ENCODE assay signal across 8 cellular contexts in genomic region chr17:39401412-39402278, GRCh38. TPM values are rescaled to one million over a fixed set of nuclear protein-coding genes. Genes with fewer than 3 reads are reported as not detected.
DNase-seq lines count a peak whose midpoint lies in the region; TF ChIP-seq lines count a peak whose summit lies in the region.

Gene FBXL20 (minus strand): TSS chr17:39401626. CDS start chr17:39401402, 224 bp downstream.

- H3K27ac ChIP-seq in SK-N-SH (ENCODE audit: low read depth in 2 of 2, low read length in 1 of 2): peak within 1 kb of the TSS; percentile 71 to 83; a peak in 3 of 4 replicates

- CTCF ChIA-PET in HEK293T (lab: Yijun Ruan, JAX): interaction anchor here (0.6 to 2.4 kb wide), 2 partner anchors 9 to 220 kb away, joined by 5 to 6 read pairs; no protein-coding TSS in a partner anchor
- CTCF ChIA-PET in SK-N-SH (lab: Yijun Ruan, JAX): interaction anchor here (1.1 to 1.3 kb wide), 2 partner anchors 50 to 195 kb away, joined by 3 read pairs; partner anchors contain the start of gene MED1
- CTCF ChIA-PET in activated naive CD4-positive, alpha-beta T cell treated with anti-CD3 and anti-CD28 coated beads, Interleukin-2, amount 10 ng/mL, durations not matched to agents 7 days and 5 days (lab: Charles Lee): interaction anchor here (0.7 kb wide), 1 partner anchor 167 kb away, joined by 4 read pairs; no protein-coding TSS in a partner anchor

- peaks cover 8% of the 10 kb centered on the region for H3K27me3 Mint-ChIP-seq in activated naive CD4-positive, alpha-beta T cell treated with anti-CD3 and anti-CD28 coated beads, Interleukin-2, amount 10 ng/mL, durations not matched to agents 7 days and 5 days

- H3K4me3 ChIP-seq in NB4 (ENCODE audit: low read depth, low read length) (peak within 1 kb of the TSS; percentile 78), SK-N-SH (ENCODE audit: low read depth in 2 of 2, low read length in 1 of 2) (peak within 1 kb of the TSS; percentile 79 to 97)

- POLR2A ChIA-PET in HEK293T (lab: Yijun Ruan, JAX): interaction anchor here (0.6 to 2.8 kb wide), 9 partner anchors 16 to 202 kb away, joined by 3 to 11 read pairs (median 4); partner anchors contain the start of genes CDK12, MED1 and RPL19
- POLR2A ChIA-PET in SK-N-SH (lab: Yijun Ruan, JAX): interaction anchor here (1.1 to 1.7 kb wide), 2 partner anchors 49 to 77 kb away, joined by 4 to 6 read pairs; partner anchors contain the start of gene MED1

- H3K36me3 ChIP-seq in SK-N-SH (replicated peaks in 1 of 2; ENCODE audit: control insufficient read depth in 1 of 2, insufficient read depth in 2 of 2, low read length in 1 of 2): peaks cover 7 to 13% of the 10 kb centered on the region in 2 experiments

- TF ChIP-seq CTCF in NB4 (IDR thresholded peaks at IDR 0.05; ENCODE audit: low read depth, low read length): no peak
- no peak for TF ChIP-seq CTCF in SK-N-SH (IDR thresholded peaks at IDR 0.05)
- no peak for TF ChIP-seq CTCF in subcutaneous adipose tissue (IDR thresholded peaks at IDR 0.05; ENCODE audit: low read depth)

- H3K9me2 ChIP-seq in SK-N-SH: no peaks in the 10 kb centered on the region

- peaks cover 23% of the 10 kb centered on the region for H4K20me1 ChIP-seq in SK-N-SH (ENCODE audit: insufficient read depth)

- H3K4me2 ChIP-seq in SK-N-SH: peak within 1 kb of the TSS; percentile 86

- peaks cover 39% of the 10 kb centered on the region for H3F3A ChIP-seq in SK-N-SH (replicated peaks; ENCODE audit: insufficient read depth)

- H2AFZ ChIP-seq in SK-N-SH (ENCODE audit: low read depth): peak within 1 kb of the TSS; percentile 90

- peak within 1 kb of the TSS; percentile 88 for H3K4me3 Mint-ChIP-seq in activated naive CD4-positive, alpha-beta T cell treated with anti-CD3 and anti-CD28 coated beads, Interleukin-2, amount 10 ng/mL, durations not matched to agents 7 days and 5 days

- H3K36me3 Mint-ChIP-seq in activated naive CD4-positive, alpha-beta T cell treated with anti-CD3 and anti-CD28 coated beads, Interleukin-2, amount 10 ng/mL, durations not matched to agents 7 days and 5 days: peaks cover 4% of the 10 kb centered on the region

- DNase-seq in GF-D8 (lab: John Stamatoyannopoulos, UW): peak; percentile 66
- DNase-seq in HEK293T (ENCODE audit: extremely low spot score): peak; percentile 87
- DNase-seq in NB4 (ENCODE audit: low read depth): peak; percentile 93
- peak; percentile 99 for DNase-seq in SK-N-SH
- peak; percentile 97 for DNase-seq in activated naive CD4-positive, alpha-beta T cell treated with anti-CD3 and anti-CD28 coated beads, Interleukin-2, amount 10 ng/mL, durations not matched to agents 7 days and 5 days
- peak; percentile 97 for DNase-seq in germinal center (ENCODE audit: low spot score)
- peak; percentile 42 for DNase-seq in non-pigmented ciliary epithelial cell (ENCODE audit: low read depth)

- H3K79me2 ChIP-seq in SK-N-SH (ENCODE audit: insufficient read depth): peaks cover 44% of the 10 kb centered on the region

- TF ChIP-seq RAD21 in SK-N-SH (IDR thresholded peaks at IDR 0.05; ENCODE audit: low read length): no peak

- H3K9me3 ChIP-seq in SK-N-SH: no peaks in the 10 kb centered on the region

- TF ChIP-seq POLR2A in NB4 (IDR thresholded peaks at IDR 0.05; ENCODE audit: extremely low read depth, insufficient read length): peak; percentile 58

- H3K27me3 ChIP-seq in SK-N-SH (ENCODE audit: insufficient read depth): no peaks in the 10 kb centered on the region

- peaks cover 6 to 14% of the 10 kb centered on the region in 2 experiments; a peak in 3 of 4 replicates for H3K4me1 ChIP-seq in SK-N-SH (ENCODE audit: control insufficient read depth in 1 of 2, insufficient read depth in 2 of 2, low read depth in 1 of 2, low read length in 1 of 2)

- peak within 1 kb of the TSS; percentile 83 for H3K9ac ChIP-seq in SK-N-SH

- no peaks in the 10 kb centered on the region for H3K9me3 Mint-ChIP-seq in activated naive CD4-positive, alpha-beta T cell treated with anti-CD3 and anti-CD28 coated beads, Interleukin-2, amount 10 ng/mL, durations not matched to agents 7 days and 5 days

- peak within 1 kb of the TSS; percentile 94 for H3K27ac Mint-ChIP-seq in activated naive CD4-positive, alpha-beta T cell treated with anti-CD3 and anti-CD28 coated beads, Interleukin-2, amount 10 ng/mL, durations not matched to agents 7 days and 5 days

- WGBS in SK-N-SH (ENCODE audit: low lambda C conversion rate): under 1% methylated on average over 35 of the region's 91 CpGs

- peak in 1 of 2 experiments; percentile 35; a peak in 1 of 4 replicates for TF ChIP-seq EP300 in SK-N-SH (IDR thresholded peaks at IDR 0.05; ENCODE audit: borderline replicate concordance in 1 of 2, low read depth in 1 of 2, low read length in 1 of 2)

- peaks cover 36% of the 10 kb centered on the region for H3K4me1 Mint-ChIP-seq in activated naive CD4-positive, alpha-beta T cell treated with anti-CD3 and anti-CD28 coated beads, Interleukin-2, amount 10 ng/mL, durations not matched to agents 7 days and 5 days

TF ChIP-seq in HEK293T, 16 proteins besides CTCF, POLR2A, EP300 and RAD21:
- no peak; the same call in 1 of the 2 replicates for TF ChIP-seq TARDBP (IDR thresholded peaks at IDR 0.05)
- TF ChIP-seq ZNF384 (IDR thresholded peaks at IDR 0.05): no peak
- TF ChIP-seq SP1 (IDR thresholded peaks at IDR 0.05): no peak
- TF ChIP-seq ARNT (IDR thresholded peaks at IDR 0.05): 0 out of 2 replicates have a peak, but pooled peaks have one; percentile 35
- no peak for TF ChIP-seq NFRKB (IDR thresholded peaks at IDR 0.05)
- no peak for TF ChIP-seq BHLHE40 (IDR thresholded peaks at IDR 0.05; ENCODE audit: borderline replicate concordance)
- TF ChIP-seq PKNOX1 (IDR thresholded peaks at IDR 0.05): peak; percentile 97
- TF ChIP-seq SUZ12 (IDR thresholded peaks at IDR 0.05): no peak
- peak; percentile 57 for TF ChIP-seq L3MBTL2 (conservative IDR thresholded peaks at IDR 0.05)
- no peak for TF ChIP-seq FOXK2 (IDR thresholded peaks at IDR 0.05)
- no peak for TF ChIP-seq ELF4 (IDR thresholded peaks at IDR 0.05)
- TF ChIP-seq FOXM1 (IDR thresholded peaks at IDR 0.05; ENCODE audit: borderline replicate concordance): no peak
- TF ChIP-seq LEF1 (IDR thresholded peaks at IDR 0.05; ENCODE audit: borderline replicate concordance): peak; percentile 91
- TF ChIP-seq CTBP1 (IDR thresholded peaks at IDR 0.05; ENCODE audit: borderline replicate concordance): no peak
- no peak for TF ChIP-seq HDGF (IDR thresholded peaks at IDR 0.05; ENCODE audit: borderline replicate concordance)
TF ChIP-seq in HEK293T: peak in this region for 4.

TF ChIP-seq in SK-N-SH, 30 proteins besides CTCF, POLR2A, EP300 and RAD21 (continues in another document):
- TF ChIP-seq MXI1 (IDR thresholded peaks at IDR 0.05; ENCODE audit: low read depth, low read length) (peak; percentile 70; the same call in 1 of the 2 replicates), NRF1 (IDR thresholded peaks at IDR 0.05; ENCODE audit: low read depth, low read length) (no peak), REST (IDR thresholded peaks at IDR 0.05; ENCODE audit: low read depth, low read length) (0 out of 2 replicates have a peak, but pooled peaks have one; percentile 25), MAX (IDR thresholded peaks at IDR 0.05; ENCODE audit: low read depth) (peak; percentile 53; the same call in 1 of the 2 replicates), CHD2 (IDR thresholded peaks at IDR 0.05; ENCODE audit: low read length, partially characterized antibody) (peak; percentile 97), ELF1 (IDR thresholded peaks at IDR 0.05) (no peak), JUND (IDR thresholded peaks at IDR 0.05) (no peak), TAF1 (IDR thresholded peaks at IDR 0.05; ENCODE audit: borderline replicate concordance, low read depth, low read length) (peak; percentile 74; the same call in 1 of the 2 replicates), PBX3 (IDR thresholded peaks at IDR 0.05) (peak; percentile 63), TCF12 (IDR thresholded peaks at IDR 0.05) (no peak), GABPA (IDR thresholded peaks at IDR 0.05; ENCODE audit: low read depth) (no peak)

RNA-seq across cellular contexts. Expression of gene FBXL20, which starts in this region (rescaled TPM):
- polyA plus RNA-seq in SK-N-SH (2012; rRNA removed): 2.2 and 2.7 TPM in 2 replicates
- 2.5 and 2.6 TPM in 2 replicates for polyA plus RNA-seq in SK-N-SH (2012; cell fraction: cytosol; rRNA removed)
- polyA plus RNA-seq in SK-N-SH (2012; cell fraction: nucleus; rRNA removed): 5.3 and 7.7 TPM in 2 replicates
- total RNA-seq in subcutaneous adipose tissue: 10 to 100 TPM; 20.2 to 29.8 (median 25.6) TPM

Comparison
In these comparisons a context has a peak if more than half of its experiments do, and no peak if none do; other contexts are left out.
1. Peak in every context shown above with its lines: DNase-seq, H3K4me3 ChIP-seq and H3K27ac ChIP-seq.
2. DNase-seq: peak in every context shown above with its lines; median percentile 99 in SK-N-SH; 97 in activated naive CD4-positive, alpha-beta T cell treated with anti-CD3 and anti-CD28 coated beads, Interleukin-2, amount 10 ng/mL, durations not matched to agents 7 days and 5 days; 97 in germinal center; 93 in NB4; 87 in HEK293T; 66 in GF-D8; 42 in non-pigmented ciliary epithelial cell.